Comparison of ENCODE assay signal across 8 cellular contexts in genomic region chr17:60525624-60526514, GRCh38. TPM values are rescaled to one million over a fixed set of nuclear protein-coding genes. Genes with fewer than 3 reads are reported as not detected.
DNase-seq lines count a peak whose midpoint lies in the region; ATAC-seq and TF ChIP-seq lines count a peak whose summit lies in the region.

TSS of gene APPBP2 (minus strand) at chr17:60526242. CDS start at chr17:60525931, 311 bp downstream.

- H3K27me3 ChIP-seq in HUES6 (ENCODE audit: control insufficient read depth, insufficient read depth, low read length) (no peaks in the 10 kb centered on the region), OCI-LY3 (ENCODE audit: low read depth, low read length) (peaks cover 10% of the 10 kb centered on the region; the same call in 1 of the 2 replicates)

- peak within 1 kb of the TSS; percentile 93 for H2AFZ ChIP-seq in OCI-LY3 (ENCODE audit: low read depth, low read length)

- H3K4me2 ChIP-seq in OCI-LY3 (ENCODE audit: low read length) = peak within 1 kb of the TSS; percentile 93

- in situ Hi-C loops in Caki2 (cut with HindIII; ENCODE audit: low pct_unique_long_range_greater_than_20kb, low sequenced_read_pairs) = no loop called here

- H3K36me3 ChIP-seq in HUES6 (ENCODE audit: control insufficient read depth, insufficient read depth, low read length) (peaks cover 3% of the 10 kb centered on the region; the same call in 1 of the 2 replicates), OCI-LY3 (replicated peaks; ENCODE audit: low read depth, low read length) (peaks cover 5% of the 10 kb centered on the region), mucosa of descending colon (ENCODE audit: low read depth) (no peaks in the 10 kb centered on the region)

- TF ChIP-seq CTCF in OCI-LY3 (IDR thresholded peaks at IDR 0.05; ENCODE audit: low read depth, low read length) = no peak
- no peak for TF ChIP-seq CTCF in epithelial cell of esophagus (IDR thresholded peaks at IDR 0.05; ENCODE audit: insufficient read depth, low read depth, low read length, missing control alignments)
- no peak for TF ChIP-seq CTCF in mucosa of descending colon (IDR thresholded peaks at IDR 0.05)

- H3K79me2 ChIP-seq in OCI-LY3 (ENCODE audit: low read length) = peaks cover 53% of the 10 kb centered on the region

- H3K4me1 ChIP-seq in HUES6 (ENCODE audit: control insufficient read depth, insufficient read depth, low read length) (0 out of 2 replicates have a peak, but pooled peaks cover 9% of the 10 kb centered on the region), OCI-LY3 (ENCODE audit: low read length) (peaks cover 18% of the 10 kb centered on the region), mucosa of descending colon (ENCODE audit: low read depth) (peaks cover 25% of the 10 kb centered on the region)

- peaks cover 29% of the 10 kb centered on the region for H4K20me1 ChIP-seq in OCI-LY3 (ENCODE audit: insufficient read depth, low read length)

- intact Hi-C loops in mucosa of descending colon (cut with DNase I, micrococcal nuclease) = no loop called here

- H3K4me3 ChIP-seq in HUES6 (ENCODE audit: low read depth, low read length) (peak within 1 kb of the TSS; percentile 98), OCI-LY3 (ENCODE audit: low read length) (peak within 1 kb of the TSS; percentile 93), epithelial cell of esophagus (ENCODE audit: low read length) (peak within 1 kb of the TSS; percentile 96), mucosa of descending colon (peak within 1 kb of the TSS; percentile 90)

- ATAC-seq in GM21423 (IDR thresholded peaks at IDR 0.05; ENCODE audit: unreplicated experiment) = peak; percentile 84
- ATAC-seq in mucosa of descending colon = peak; percentile 97

- H3K9me3 ChIP-seq in HUES6 (ENCODE audit: control insufficient read depth, insufficient read depth, low read depth, low read length) = peaks cover 12% of the 10 kb centered on the region; the same call in 1 of the 2 replicates
- no peaks in the 10 kb centered on the region for H3K9me3 ChIP-seq in OCI-LY3 (ENCODE audit: insufficient read depth, low read length)
- no peaks in the 10 kb centered on the region for H3K9me3 ChIP-seq in mucosa of descending colon

- H3K27ac ChIP-seq in HUES6 (ENCODE audit: low read depth, low read length) (peak within 1 kb of the TSS; percentile 95), OCI-LY3 (ENCODE audit: low read length) (peak within 1 kb of the TSS; percentile 79)

- DNase-seq in Caki2 (ENCODE audit: low read depth) (peak; percentile 87), activated T-cell treated with anti-CD3 and anti-CD28 coated beads for 4 hours (peak; percentile 54), epithelial cell of esophagus (ENCODE audit: low read depth) (peak; percentile 89), mucosa of descending colon (peak; percentile 90 to 91 (median 90))
- DNase-seq in stimulated activated CD8-positive, alpha-beta memory T cell treated with anti-CD3 and anti-CD28 coated beads, Interleukin-4, amount 100 ng/mL, for 24 hours (ENCODE audit: low read depth) = peak; percentile 55

- peak within 1 kb of the TSS; percentile 96 for H3K9ac ChIP-seq in HUES6 (ENCODE audit: low read length)
- peak within 1 kb of the TSS; percentile 93 for H3K9ac ChIP-seq in OCI-LY3 (ENCODE audit: low read length)

RNA-seq across cellular contexts. Expression of gene APPBP2, which starts in this region (rescaled TPM):
- 27.9 and 28.9 TPM in 2 replicates for total RNA-seq in Caki2 (2014; rRNA removed; shearing (Covaris generic); ENCODE audit: low replicate concordance)
- 10 to 100 TPM; 31.0 to 50.1 (median 35.0) TPM for total RNA-seq in mucosa of descending colon

Comparison
In these comparisons a context has a peak if more than half of its experiments do, and no peak if none do; other contexts are left out.
1. Peak in every context shown above with its lines: DNase-seq, ATAC-seq, H3K4me3 ChIP-seq and H3K27ac ChIP-seq.